11 cellular contexts compared by ENCODE assay signal in genomic region chr20:9112541-9113515, GRCh38. TPM values are rescaled to one million over a fixed set of nuclear protein-coding genes. Genes with fewer than 3 reads are reported as not detected.
A peak's percentile ranks its signal among the peaks of the same experiment; 100 is the strongest.
DNase-seq lines count a peak whose midpoint lies in the region; ATAC-seq and TF ChIP-seq lines count a peak whose summit lies in the region.
"Had no signal": no experiment of that assay in that cellular context is flagged by ENCODE, and none has a peak within 500 bp of the region (broad histone marks: within the 10 kb centered on the region; RNA-seq: fewer than 3 reads in every experiment).

No MANE protein-coding gene starts in this region.

- TF ChIP-seq POLR2A in IMR-90 (IDR thresholded peaks at IDR 0.05; ENCODE audit: low read depth, low read length), result no peak
- no peak for TF ChIP-seq POLR2A in thyroid gland (IDR thresholded peaks at IDR 0.05)

- H3K9me3 ChIP-seq in IMR-90 (ENCODE audit: control insufficient read depth, insufficient read depth, low read length) (no peaks in the 10 kb centered on the region), thyroid gland (no peaks in the 10 kb centered on the region), tibial artery (no peaks in the 10 kb centered on the region)

- TF ChIP-seq CTCF in IMR-90 (conservative IDR thresholded peaks at IDR 0.05; ENCODE audit: low read depth, low read length), result no peak
- no peak for TF ChIP-seq CTCF in cardiac fibroblast (IDR thresholded peaks at IDR 0.05; ENCODE audit: low read depth, low read length)
- no peak for TF ChIP-seq CTCF in thyroid gland (IDR thresholded peaks at IDR 0.05)
- no peak for TF ChIP-seq CTCF in tibial artery (IDR thresholded peaks at IDR 0.05)

- no peak overlapping the region for H2BK15ac ChIP-seq in IMR-90 (ENCODE audit: low read depth, low read length)

- in situ Hi-C loops in IMR-90 (cut with MboI; ENCODE audit: low sequenced_read_pairs), result no loop called here

- H2AK9ac ChIP-seq in IMR-90 (replicated peaks; ENCODE audit: low read depth, low read length, poor library complexity), result no peak overlapping the region

- H2BK20ac ChIP-seq in IMR-90 (ENCODE audit: low read depth, low read length), result no peak overlapping the region

- H3K18ac ChIP-seq in IMR-90 (ENCODE audit: low read depth, low read length), result no peak overlapping the region

- H3K27me3 ChIP-seq in IMR-90 (ENCODE audit: control insufficient read depth, insufficient read depth, low read length) (no peaks in the 10 kb centered on the region), thyroid gland (no peaks in the 10 kb centered on the region), tibial artery (no peaks in the 10 kb centered on the region)

- peak overlapping the region; percentile 29; the same call in 1 of the 2 replicates for H3K14ac ChIP-seq in IMR-90 (replicated peaks; ENCODE audit: low read depth, low read length)

- H3K4me1 ChIP-seq in IMR-90 (ENCODE audit: control insufficient read depth, insufficient read depth, low read length) (peaks cover 16% of the 10 kb centered on the region), thyroid gland (peaks cover 27 to 34% of the 10 kb centered on the region in 2 donors), tibial artery (peaks cover 0 to 47% (median 23%) of the 10 kb centered on the region in 4 donors)

- H3K27ac ChIP-seq in IMR-90 (ENCODE audit: insufficient read depth, low read length) (no peak overlapping the region), thyroid gland (peak overlapping the region in 1 of 3 donors; percentile 15), tibial artery (peak overlapping the region in 1 of 2 donors; percentile 49)

- no peak overlapping the region for H3K4me3 ChIP-seq in IMR-90 (ENCODE audit: insufficient read depth, low read depth, low read length)
- H3K4me3 ChIP-seq in cardiac fibroblast (replicated peaks in 1 of 2; ENCODE audit: low read depth in 2 of 2, low read length in 2 of 2), result no peak overlapping the region
- no peak overlapping the region for H3K4me3 ChIP-seq in thyroid gland (replicated peaks in 1 of 3)
- H3K4me3 ChIP-seq in tibial artery, result no peak overlapping the region

- intact Hi-C loops in IMR-90 (cut with micrococcal nuclease), result loop anchor here (5.0 kb wide), 1 partner anchor 261 kb away; no protein-coding TSS in a partner anchor
- intact Hi-C loops in thyroid gland (cut with DNase I), result no loop called here
- intact Hi-C loops in tibial artery (cut with DNase I; ENCODE audit: low total_unique reads), result no loop called here

- H3K56ac ChIP-seq in IMR-90 (ENCODE audit: extremely low read depth, insufficient read depth, low read length), result no peak overlapping the region

- no peak overlapping the region for H2AK5ac ChIP-seq in IMR-90 (ENCODE audit: low read depth, low read length)

- peak overlapping the region; percentile 66 for H2BK5ac ChIP-seq in IMR-90 (ENCODE audit: low read depth, low read length, poor library complexity, severe bottlenecking)

- 0 out of 2 replicates have a peak overlapping the region, but pooled peaks have one; percentile 10 for H2BK120ac ChIP-seq in IMR-90 (ENCODE audit: low read depth, low read length)

- H4K20me1 ChIP-seq in IMR-90 (ENCODE audit: insufficient read depth, low read length), result no peaks in the 10 kb centered on the region; the same call in 1 of the 2 replicates

- no peak overlapping the region for H4K91ac ChIP-seq in IMR-90 (ENCODE audit: insufficient read depth, low read depth, low read length)

- POLR2A ChIA-PET in IMR-90 (lab: Charles Lee; ENCODE audit: unreplicated experiment), result no interaction called here

- H3K4me2 ChIP-seq in IMR-90 (ENCODE audit: low read depth, low read length), result 0 out of 2 replicates have a peak overlapping the region, but pooled peaks have one; percentile 32

- no peak overlapping the region for H2AFZ ChIP-seq in IMR-90 (replicated peaks; ENCODE audit: low read length, poor library complexity)

- H3K23ac ChIP-seq in IMR-90 (ENCODE audit: low read depth, low read length), result peak overlapping the region; percentile 22; the same call in 1 of the 2 replicates

- dilution Hi-C loops in IMR-90 (cut with HindIII; ENCODE audit: low sequenced_read_pairs, unreplicated experiment), result no loop called here

- ATAC-seq in IMR-90 (ENCODE audit: low read depth), result peak; percentile 71
- ATAC-seq in GM19324 (IDR thresholded peaks at IDR 0.05; ENCODE audit: low FRiP score, unreplicated experiment), result no peak

- H4K5ac ChIP-seq in IMR-90 (ENCODE audit: low read depth, low read length), result no peak overlapping the region

- H4K8ac ChIP-seq in IMR-90 (ENCODE audit: low read depth in 2 of 2, low read length in 2 of 2), result peak overlapping the region in 1 of 2 experiments; percentile 53; a peak in 2 of 4 replicates

- CTCF ChIA-PET in IMR-90 (lab: Yijun Ruan, JAX), result interaction anchor here (0.6 to 1.0 kb wide), 3 partner anchors 15 to 233 kb away, joined by 3 to 4 read pairs (median 3); no protein-coding TSS in a partner anchor

- H3K9me1 ChIP-seq in IMR-90 (ENCODE audit: insufficient read depth, low read length), result peaks cover 9% of the 10 kb centered on the region

- H3K79me1 ChIP-seq in IMR-90 (ENCODE audit: low read depth in 1 of 2, low read length in 2 of 2), result peaks cover 35 to 58% of the 10 kb centered on the region in 2 experiments

- WGBS in IMR-90 (ENCODE audit: extremely low coverage in 2 of 2, insufficient read length in 1 of 2), 2 experiments, result no CpG with 5 or more reads among the region's 6 CpGs
- WGBS in thyroid gland, 2 donors, result 52 to 53% methylated on average over 6 of the region's 6 CpGs

- no peak overlapping the region for H3K9ac ChIP-seq in IMR-90 (ENCODE audit: low read depth, low read length)

- H3K36me3 ChIP-seq in IMR-90 (ENCODE audit: control insufficient read depth, insufficient read depth, low read length), result no peaks in the 10 kb centered on the region
- no peaks in the 10 kb centered on the region for H3K36me3 ChIP-seq in thyroid gland
- H3K36me3 ChIP-seq in tibial artery, result no peaks in the 10 kb centered on the region

- DNase-seq in IMR-90, result peak; percentile 78
- DNase-seq in cardiac fibroblast (ENCODE audit: low read depth in 2 of 2), result peak; percentile 68 to 90
- DNase-seq in hepatic stellate cell (ENCODE audit: low spot score), result peak; percentile 26
- peak; percentile 49 to 50 for DNase-seq in thyroid gland
- DNase-seq in tibial artery, result no peak
- no peak for DNase-seq in activated gamma-delta T cell treated with Interleukin-2 at 50 U/mL for 16 hours
- DNase-seq: activated T-cell treated with anti-CD3 and anti-CD28 coated beads, Interleukin-2, amount 50 U/mL, for 1 hour; central memory CD4-positive, alpha-beta T cell; glutamatergic neuron; NCI-H187 had no signal

- no peak overlapping the region for H3K4ac ChIP-seq in IMR-90 (ENCODE audit: low read depth, low read length)

- TF ChIP-seq RAD21 in IMR-90 (IDR thresholded peaks at IDR 0.05; ENCODE audit: low read length), result no peak

- no TSS peak for BruUV-seq in IMR-90 (replicated peaks; lab: Mats Ljungman, UMichigan)

TF ChIP-seq in IMR-90, 13 proteins besides CTCF, POLR2A, EP300 and RAD21:
- TF ChIP-seq SMC3 (IDR thresholded peaks at IDR 0.05; ENCODE audit: low read depth, low read length) (no peak), MXI1 (IDR thresholded peaks at IDR 0.05; ENCODE audit: borderline replicate concordance, low read depth, low read length) (no peak), CEBPB (IDR thresholded peaks at IDR 0.05; ENCODE audit: low read depth, low read length) (peak; percentile 37; the same call in 1 of the 2 replicates), USF2 (IDR thresholded peaks at IDR 0.05; ENCODE audit: low read depth, low read length) (no peak), MAZ (IDR thresholded peaks at IDR 0.05; ENCODE audit: borderline replicate concordance, low read depth, low read length) (no peak)

RNA-seq across cellular contexts. Expression of gene PLCB4, which starts 43.9 kb away (rescaled TPM):
- total RNA-seq in IMR-90 (2012; rRNA removed), result 24.0 and 28.3 TPM in 2 replicates
- polyA plus RNA-seq in IMR-90 (2012; rRNA removed), result 9.1 and 12.5 TPM in 2 replicates
- polyA plus RNA-seq in IMR-90 (2012; cell fraction: cytosol; rRNA removed), result 1.9 and 2.7 TPM in 2 replicates
- polyA plus RNA-seq in IMR-90 (2012; cell fraction: nucleus; rRNA removed; ENCODE audit: low replicate concordance), result 3.8 and 32.9 TPM in 2 replicates
- 10 to 100 TPM; 50.9 to 77.9 (median 67.9) TPM for total RNA-seq in thyroid gland

Comparison
In these comparisons a context has a peak if more than half of its experiments do, and no peak if none do; other contexts are left out.
1. DNase-seq: peak in IMR-90 (single experiment), cardiac fibroblast (2 of 2), hepatic stellate cell (single experiment) and thyroid gland (2 of 2); none in tibial artery (0 of 2) and activated gamma-delta T cell treated with Interleukin-2 at 50 U/mL for 16 hours (single experiment).